Comparison of ENCODE assay signal across 12 cellular contexts in the genomic region with DNA sequence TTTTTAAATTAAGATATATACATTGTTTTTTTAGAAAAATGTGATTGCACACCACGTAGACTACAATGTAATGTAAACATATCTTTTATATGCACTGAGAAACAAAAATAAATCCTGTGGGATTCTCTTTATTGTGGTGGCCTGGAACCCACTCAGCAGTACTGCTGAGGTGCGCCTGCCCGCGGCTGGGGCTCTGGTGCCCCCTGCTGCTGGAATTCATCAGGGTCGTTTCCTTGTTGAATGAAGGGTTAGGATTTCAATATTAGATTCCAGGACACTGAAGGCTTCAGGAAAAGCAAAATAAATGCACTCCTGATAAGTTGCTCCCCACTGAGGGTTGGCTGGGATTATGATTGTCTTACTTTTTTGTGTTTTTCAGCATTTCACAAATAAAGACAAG.
DNase-seq lines count a peak whose midpoint lies in the region; ATAC-seq, FAIRE-seq and TF ChIP-seq lines count a peak whose summit lies in the region.
"Had no signal": no experiment of that assay in that cellular context is flagged by ENCODE, and none has a peak within 500 bp of the region (broad histone marks: within the 10 kb centered on the region; RNA-seq: fewer than 3 reads in every experiment).

No MANE protein-coding gene starts in this region.

- H3K4me1 Mint-ChIP-seq in activated CD4-positive, alpha-beta T cell treated with anti-CD3 and anti-CD28 coated beads, Interleukin-2, amount 10 ng/mL, durations not matched to agents 24 days and 14 days: no peaks in the 10 kb centered on the region
- H3K4me1 Mint-ChIP-seq: memory B cell had no signal

- no peaks in the 10 kb centered on the region for H3K9me3 Mint-ChIP-seq in activated CD4-positive, alpha-beta T cell treated with anti-CD3 and anti-CD28 coated beads, Interleukin-2, amount 10 ng/mL, durations not matched to agents 24 days and 14 days
- H3K9me3 Mint-ChIP-seq: memory B cell had no signal

- no peaks in the 10 kb centered on the region for H3K4me1 ChIP-seq in HEK293 (ENCODE audit: control insufficient read depth, insufficient read depth, low read length)

- intact Hi-C loops in activated CD4-positive, alpha-beta T cell treated with anti-CD3 and anti-CD28 coated beads, Interleukin-2, amount 10 ng/mL, durations not matched to agents 24 days and 14 days (cut with micrococcal nuclease): loop anchor here (1.0 kb wide), 1 partner anchor 227 kb away; no protein-coding TSS in a partner anchor

- no peaks in the 10 kb centered on the region for H3K36me3 Mint-ChIP-seq in activated CD4-positive, alpha-beta T cell treated with anti-CD3 and anti-CD28 coated beads, Interleukin-2, amount 10 ng/mL, durations not matched to agents 24 days and 14 days (ENCODE audit: low read depth)
- H3K36me3 Mint-ChIP-seq: activated naive CD8-positive, alpha-beta T cell; memory B cell had no signal

- no peak overlapping the region for H3K4me3 ChIP-seq in HEK293 (ENCODE audit: low read depth, low read length)

- H3K27ac Mint-ChIP-seq in activated CD4-positive, alpha-beta T cell treated with anti-CD3 and anti-CD28 coated beads, Interleukin-2, amount 10 ng/mL, durations not matched to agents 24 days and 14 days: no peak overlapping the region
- H3K27ac Mint-ChIP-seq: activated naive CD8-positive, alpha-beta T cell; memory B cell had no signal

- no peak for DNase-seq in AG09319 (ENCODE audit: extremely low read depth, low read depth)
- DNase-seq in activated CD4-positive, alpha-beta T cell treated with anti-CD3 and anti-CD28 coated beads, Interleukin-2, amount 10 ng/mL, durations not matched to agents 24 days and 14 days: peak; percentile 76
- peak; percentile 66 for DNase-seq in iPS-NIHi7 (ENCODE audit: extremely low spot score)
- DNase-seq in GM12892 (ENCODE audit: insufficient read length): no peak
- DNase-seq: NCI-H226 had no signal

- CTCF ChIA-PET in HEK293 (lab: Yijun Ruan, JAX): interaction anchor here (0.7 to 1.0 kb wide), 2 partner anchors 40 to 753 kb away, joined by 3 read pairs; no protein-coding TSS in a partner anchor

- POLR2A ChIA-PET in HEK293 (lab: Yijun Ruan, JAX): no interaction called here

- H3K36me3 ChIP-seq in HEK293 (ENCODE audit: control insufficient read depth in 2 of 2, insufficient read depth in 1 of 2, low read length in 2 of 2): no peaks in the 10 kb centered on the region

- TF ChIP-seq CTCF in AG09319 (IDR thresholded peaks at IDR 0.05; ENCODE audit: low read depth, low read length) (peak; percentile 29), HEK293 (tag by site-specific recombination; IDR thresholded peaks at IDR 0.05) (no peak)

- H3K9me3 ChIP-seq in HEK293 (ENCODE audit: control insufficient read depth, insufficient read depth, low read depth, low read length): no peaks in the 10 kb centered on the region

- FAIRE-seq in GM12892 (lab: Jason Lieb, UNC): no peak
- FAIRE-seq: GM18507 had no signal

- ATAC-seq in GM19455 (IDR thresholded peaks at IDR 0.05; ENCODE audit: unreplicated experiment): no peak
- ATAC-seq in GM19467 (IDR thresholded peaks at IDR 0.05; ENCODE audit: unreplicated experiment): no peak
- no peak for ATAC-seq in HG03521 (IDR thresholded peaks at IDR 0.05; ENCODE audit: unreplicated experiment)

- H3K4me3 Mint-ChIP-seq in activated CD4-positive, alpha-beta T cell treated with anti-CD3 and anti-CD28 coated beads, Interleukin-2, amount 10 ng/mL, durations not matched to agents 24 days and 14 days: no peak overlapping the region
- H3K4me3 Mint-ChIP-seq: activated naive CD8-positive, alpha-beta T cell; memory B cell had no signal

- no peak for TF ChIP-seq POLR2A in GM12892 (IDR thresholded peaks at IDR 0.05; ENCODE audit: low read depth, low read length)

- H3K27ac ChIP-seq in HEK293 (ENCODE audit: extremely low read depth, low read depth, low read length): no peak overlapping the region

- peaks cover 3% of the 10 kb centered on the region for H3K27me3 Mint-ChIP-seq in activated CD4-positive, alpha-beta T cell treated with anti-CD3 and anti-CD28 coated beads, Interleukin-2, amount 10 ng/mL, durations not matched to agents 24 days and 14 days
- H3K27me3 Mint-ChIP-seq: activated naive CD8-positive, alpha-beta T cell; memory B cell had no signal

TF ChIP-seq in HEK293, 187 proteins besides CTCF, POLR2A, EP300 and RAD21:
- TF ChIP-seq ZNF654 (tag by site-specific recombination; IDR thresholded peaks at IDR 0.05; ENCODE audit: low read depth): peak; percentile 40
- no peak for TF ChIP-seq RBAK (tag by site-specific recombination; IDR thresholded peaks at IDR 0.05)
- TF ChIP-seq, protein P1, sequence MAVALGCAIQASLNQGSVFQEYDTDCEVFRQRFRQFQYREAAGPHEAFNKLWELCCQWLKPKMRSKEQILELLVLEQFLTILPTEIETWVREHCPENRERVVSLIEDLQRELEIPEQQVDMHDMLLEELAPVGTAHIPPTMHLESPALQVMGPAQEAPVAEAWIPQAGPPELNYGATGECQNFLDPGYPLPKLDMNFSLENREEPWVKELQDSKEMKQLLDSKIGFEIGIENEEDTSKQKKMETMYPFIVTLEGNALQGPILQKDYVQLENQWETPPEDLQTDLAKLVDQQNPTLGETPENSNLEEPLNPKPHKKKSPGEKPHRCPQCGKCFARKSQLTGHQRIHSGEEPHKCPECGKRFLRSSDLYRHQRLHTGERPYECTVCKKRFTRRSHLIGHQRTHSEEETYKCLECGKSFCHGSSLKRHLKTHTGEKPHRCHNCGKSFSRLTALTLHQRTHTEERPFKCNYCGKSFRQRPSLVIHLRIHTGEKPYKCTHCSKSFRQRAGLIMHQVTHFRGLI (tag by site-specific recombination; IDR thresholded peaks at IDR 0.05): no peak
- no peak for TF ChIP-seq WT1 (tag by site-specific recombination; IDR thresholded peaks at IDR 0.05)
- TF ChIP-seq SCRT1 (tag by site-specific recombination; IDR thresholded peaks at IDR 0.05; ENCODE audit: borderline replicate concordance): no peak
- no peak for TF ChIP-seq ZNF48 (tag by site-specific recombination; IDR thresholded peaks at IDR 0.05)

Comparison
In these comparisons a context has a peak if more than half of its experiments do, and no peak if none do; other contexts are left out.
1. DNase-seq: peak in activated CD4-positive, alpha-beta T cell treated with anti-CD3 and anti-CD28 coated beads, Interleukin-2, amount 10 ng/mL, durations not matched to agents 24 days and 14 days (single experiment) and iPS-NIHi7 (single experiment); none in AG09319 (single experiment) and GM12892 (single experiment).